8 cellular contexts compared by ENCODE assay signal in the genomic region with DNA sequence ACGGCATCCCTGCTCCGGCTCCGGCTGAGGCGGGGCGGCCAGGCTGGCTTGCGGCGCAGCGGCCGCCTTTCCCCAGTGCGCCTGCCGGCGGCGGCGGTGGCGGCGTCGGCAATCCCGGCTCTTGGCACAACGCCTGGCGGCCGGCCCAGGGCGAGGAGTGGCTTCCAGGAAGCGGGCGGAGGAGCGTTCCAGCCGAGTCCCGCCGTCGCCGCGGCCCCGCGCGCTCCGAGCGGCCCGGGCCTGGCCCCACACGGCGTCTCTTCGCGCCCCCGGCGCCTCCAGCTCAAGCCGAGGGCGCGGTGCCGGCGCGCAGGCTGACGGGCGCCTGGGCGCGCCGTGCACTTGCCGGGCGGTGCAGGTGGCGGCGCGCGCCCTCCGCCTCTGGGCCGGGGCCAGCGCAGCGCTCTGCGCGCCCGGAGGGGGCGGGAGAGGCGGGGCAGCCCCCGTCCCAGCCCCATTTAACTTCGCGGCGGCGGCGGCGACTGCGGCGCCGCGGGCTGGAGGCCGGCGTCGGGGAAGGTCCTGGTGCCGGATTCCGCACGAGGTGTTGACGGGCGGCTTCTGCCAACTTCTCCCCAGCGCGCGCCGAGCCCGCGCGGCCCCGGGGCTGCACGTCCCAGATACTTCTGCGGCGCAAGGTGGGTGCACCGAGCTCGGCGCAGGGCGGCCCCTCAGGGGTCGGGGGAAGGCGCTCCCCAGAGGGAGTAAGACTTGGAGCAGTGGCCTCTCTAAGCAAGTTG. TPM values are rescaled to one million over a fixed set of nuclear protein-coding genes. Genes with fewer than 3 reads are reported as not detected.
DNase-seq lines count a peak whose midpoint lies in the region; ATAC-seq and TF ChIP-seq lines count a peak whose summit lies in the region.

A gene with protein sequence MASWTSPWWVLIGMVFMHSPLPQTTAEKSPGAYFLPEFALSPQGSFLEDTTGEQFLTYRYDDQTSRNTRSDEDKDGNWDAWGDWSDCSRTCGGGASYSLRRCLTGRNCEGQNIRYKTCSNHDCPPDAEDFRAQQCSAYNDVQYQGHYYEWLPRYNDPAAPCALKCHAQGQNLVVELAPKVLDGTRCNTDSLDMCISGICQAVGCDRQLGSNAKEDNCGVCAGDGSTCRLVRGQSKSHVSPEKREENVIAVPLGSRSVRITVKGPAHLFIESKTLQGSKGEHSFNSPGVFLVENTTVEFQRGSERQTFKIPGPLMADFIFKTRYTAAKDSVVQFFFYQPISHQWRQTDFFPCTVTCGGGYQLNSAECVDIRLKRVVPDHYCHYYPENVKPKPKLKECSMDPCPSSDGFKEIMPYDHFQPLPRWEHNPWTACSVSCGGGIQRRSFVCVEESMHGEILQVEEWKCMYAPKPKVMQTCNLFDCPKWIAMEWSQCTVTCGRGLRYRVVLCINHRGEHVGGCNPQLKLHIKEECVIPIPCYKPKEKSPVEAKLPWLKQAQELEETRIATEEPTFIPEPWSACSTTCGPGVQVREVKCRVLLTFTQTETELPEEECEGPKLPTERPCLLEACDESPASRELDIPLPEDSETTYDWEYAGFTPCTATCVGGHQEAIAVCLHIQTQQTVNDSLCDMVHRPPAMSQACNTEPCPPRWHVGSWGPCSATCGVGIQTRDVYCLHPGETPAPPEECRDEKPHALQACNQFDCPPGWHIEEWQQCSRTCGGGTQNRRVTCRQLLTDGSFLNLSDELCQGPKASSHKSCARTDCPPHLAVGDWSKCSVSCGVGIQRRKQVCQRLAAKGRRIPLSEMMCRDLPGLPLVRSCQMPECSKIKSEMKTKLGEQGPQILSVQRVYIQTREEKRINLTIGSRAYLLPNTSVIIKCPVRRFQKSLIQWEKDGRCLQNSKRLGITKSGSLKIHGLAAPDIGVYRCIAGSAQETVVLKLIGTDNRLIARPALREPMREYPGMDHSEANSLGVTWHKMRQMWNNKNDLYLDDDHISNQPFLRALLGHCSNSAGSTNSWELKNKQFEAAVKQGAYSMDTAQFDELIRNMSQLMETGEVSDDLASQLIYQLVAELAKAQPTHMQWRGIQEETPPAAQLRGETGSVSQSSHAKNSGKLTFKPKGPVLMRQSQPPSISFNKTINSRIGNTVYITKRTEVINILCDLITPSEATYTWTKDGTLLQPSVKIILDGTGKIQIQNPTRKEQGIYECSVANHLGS (N-terminal part only) (plus strand): TSS at position 485 of the 740 bp plus-strand sequence. CDS start 1,639 bp downstream, outside the sequence.

- TF ChIP-seq POLR2A in lower leg skin (IDR thresholded peaks at IDR 0.05) = no peak
- no peak for TF ChIP-seq POLR2A in testis (IDR thresholded peaks at IDR 0.05)

- no peak within 1 kb of the TSS for H3K4me3 Mint-ChIP-seq in endothelial cell (ENCODE audit: unreplicated experiment)
- H3K4me3 Mint-ChIP-seq in stimulated activated memory B cell treated with anti-CD40 and anti-IgM and Interleukin-4, amounts not matched to agents 10 μg/mL and 1 μg/mL and 100 μg/mL, for 72 hours = no peak within 1 kb of the TSS

- H3K27me3 Mint-ChIP-seq in endothelial cell (ENCODE audit: unreplicated experiment) = peaks cover 12% of the 10 kb centered on the region
- peaks cover 35% of the 10 kb centered on the region for H3K27me3 Mint-ChIP-seq in stimulated activated memory B cell treated with anti-CD40 and anti-IgM and Interleukin-4, amounts not matched to agents 10 μg/mL and 1 μg/mL and 100 μg/mL, for 72 hours

- H3K27ac Mint-ChIP-seq in endothelial cell (ENCODE audit: unreplicated experiment) = no peak within 1 kb of the TSS
- no peak within 1 kb of the TSS for H3K27ac Mint-ChIP-seq in stimulated activated memory B cell treated with anti-CD40 and anti-IgM and Interleukin-4, amounts not matched to agents 10 μg/mL and 1 μg/mL and 100 μg/mL, for 72 hours

- H3K27ac ChIP-seq in testis = peak within 1 kb of the TSS; percentile 50 to 67

- DNase-seq in NCI-H1105 treated with DMSO at 0.1 percent for 48 hours (lab: John Stamatoyannopoulos, UW) (peak; percentile 22), endothelial cell (ENCODE audit: low spot score) (peak; percentile 56), lower leg skin (ENCODE audit: low spot score in 2 of 2) (peak in 1 of 2 donors; percentile 90), testis (peak; percentile 68), SHP77 (lab: John Stamatoyannopoulos, UW) (no peak), COLO829 (ENCODE audit: low spot score) (no peak), NK-92 (lab: John Stamatoyannopoulos, UW; ENCODE audit: unreplicated experiment) (no peak)

- H3K4me1 Mint-ChIP-seq in endothelial cell (ENCODE audit: unreplicated experiment) = peaks cover 15% of the 10 kb centered on the region
- H3K4me1 Mint-ChIP-seq in stimulated activated memory B cell treated with anti-CD40 and anti-IgM and Interleukin-4, amounts not matched to agents 10 μg/mL and 1 μg/mL and 100 μg/mL, for 72 hours = no peaks in the 10 kb centered on the region

- no peak for TF ChIP-seq CTCF in endothelial cell (IDR thresholded peaks at IDR 0.05; ENCODE audit: unreplicated experiment)
- no peak for TF ChIP-seq CTCF in lower leg skin (IDR thresholded peaks at IDR 0.05)
- TF ChIP-seq CTCF in testis (IDR thresholded peaks at IDR 0.05) = no peak

- H3K4me1 ChIP-seq in testis = no peaks in the 10 kb centered on the region

- no peak for ATAC-seq in stimulated activated memory B cell treated with anti-CD40 and anti-IgM and Interleukin-4, amounts not matched to agents 10 μg/mL and 1 μg/mL and 100 μg/mL, for 72 hours

- no peaks in the 10 kb centered on the region for H3K27me3 ChIP-seq in testis

- H3K4me3 ChIP-seq in lower leg skin (ENCODE audit: low read depth, poor library complexity, severe bottlenecking) = peak within 1 kb of the TSS; percentile 21
- peak within 1 kb of the TSS; percentile 53 to 71 for H3K4me3 ChIP-seq in testis

- WGBS in lower leg skin, 2 donors = 0 to 1% methylated on average over 18 to 45 of the region's 105 CpGs
- WGBS in testis, 2 donors = 1% methylated on average over 85 of the region's 105 CpGs; no CpG with 5 or more reads in 1 of the 2 donors

- no peaks in the 10 kb centered on the region for H3K36me3 ChIP-seq in testis (ENCODE audit: low read depth, missing control alignments)

- no peaks in the 10 kb centered on the region for H3K36me3 Mint-ChIP-seq in endothelial cell (ENCODE audit: low read depth, unreplicated experiment)
- H3K36me3 Mint-ChIP-seq in stimulated activated memory B cell treated with anti-CD40 and anti-IgM and Interleukin-4, amounts not matched to agents 10 μg/mL and 1 μg/mL and 100 μg/mL, for 72 hours = no peaks in the 10 kb centered on the region

- no peaks in the 10 kb centered on the region for H3K9me3 Mint-ChIP-seq in endothelial cell (ENCODE audit: unreplicated experiment)
- H3K9me3 Mint-ChIP-seq in stimulated activated memory B cell treated with anti-CD40 and anti-IgM and Interleukin-4, amounts not matched to agents 10 μg/mL and 1 μg/mL and 100 μg/mL, for 72 hours = no peaks in the 10 kb centered on the region

- intact Hi-C loops in lower leg skin (cut with DNase I; ENCODE audit: low total_unique reads) (no loop called here), testis (cut with DNase I; ENCODE audit: low total_unique reads) (no loop called here)

- no peaks in the 10 kb centered on the region for H3K9me3 ChIP-seq in testis

RNA-seq across cellular contexts. Expression of the gene that starts here (rescaled TPM):
- total RNA-seq in endothelial cell (ENCODE audit: unreplicated experiment) (0.64 TPM), lower leg skin (1 to 10 TPM; 2.4 to 8.8 (median 5.7) TPM), testis (10 to 100 TPM in 1 of 2 donors, 1 to 10 TPM in 1; 9.4 to 16.4 TPM)
- polyA plus RNA-seq in testis (ENCODE audit: insufficient read depth, low read depth, low replicate concordance) = 8.6 TPM

Comparison
In these comparisons a context has a peak if more than half of its experiments do, and no peak if none do; other contexts are left out.
1. Peak in DNase-seq in endothelial cell; RNA of the gene not detected or under 1 TPM.
2. DNase-seq: peak in NCI-H1105 treated with DMSO at 0.1 percent for 48 hours (single experiment) and testis (single experiment); none in SHP77 (0 of 2), COLO829 (single experiment) and NK-92 (single experiment).